Comparison of ENCODE assay signal across 12 cellular contexts in the genomic region with DNA sequence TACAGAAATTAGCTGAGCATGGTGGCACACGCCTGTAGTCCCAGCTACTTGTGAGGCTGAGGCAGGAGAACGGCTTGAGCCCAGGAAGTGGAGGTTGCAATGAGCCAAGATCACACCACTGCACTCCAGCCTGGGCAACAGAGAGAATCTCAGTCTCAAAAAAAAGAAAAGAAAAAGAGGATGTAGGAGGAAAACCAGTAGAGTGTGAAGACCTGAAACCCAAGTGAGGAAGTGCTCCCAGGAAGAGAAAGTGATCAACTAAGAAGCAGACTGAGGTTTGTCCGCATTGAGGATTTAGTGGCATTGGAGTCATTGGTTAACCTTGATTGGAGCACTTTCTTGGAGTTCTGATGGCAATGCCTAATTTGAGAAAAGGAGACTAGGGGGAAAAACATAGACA. TPM values are rescaled to one million over a fixed set of nuclear protein-coding genes. Genes with fewer than 3 reads are reported as not detected.
A peak's percentile ranks its signal among the peaks of the same experiment; 100 is the strongest.
DNase-seq lines count a peak whose midpoint lies in the region; ATAC-seq and TF ChIP-seq lines count a peak whose summit lies in the region.
"Had no signal": no experiment of that assay in that cellular context is flagged by ENCODE, and none has a peak within 500 bp of the region (broad histone marks: within the 10 kb centered on the region; RNA-seq: fewer than 3 reads in every experiment).

No MANE protein-coding gene starts in this region.

- no peaks in the 10 kb centered on the region for H3K27me3 ChIP-seq in GM06990 (replicated peaks; ENCODE audit: control insufficient read depth, insufficient read depth, low read length)

- no peak overlapping the region for H3K4me3 ChIP-seq in GM06990 (replicated peaks; ENCODE audit: low read depth, low read length)
- H3K4me3 ChIP-seq: coronary artery had no signal

- ATAC-seq in GM19438 (IDR thresholded peaks at IDR 0.05; ENCODE audit: low read depth, unreplicated experiment): peak; percentile 98
- peak; percentile 93 for ATAC-seq in HG02884 (IDR thresholded peaks at IDR 0.05; ENCODE audit: unreplicated experiment)

- H3K4me1 Mint-ChIP-seq in IgD-negative memory B cell: peaks cover 10 to 17% (median 13%) of the 10 kb centered on the region in 3 donors
- H3K4me1 Mint-ChIP-seq in activated naive CD4-positive, alpha-beta T cell treated with anti-CD3 and anti-CD28 coated beads, Interleukin-2, amount 10 ng/mL, durations not matched to agents 7 days and 5 days: no peaks in the 10 kb centered on the region

- peak overlapping the region in 1 of 4 donors; percentile 15 for H3K4me3 Mint-ChIP-seq in IgD-negative memory B cell
- H3K4me3 Mint-ChIP-seq in activated naive CD4-positive, alpha-beta T cell treated with anti-CD3 and anti-CD28 coated beads, Interleukin-2, amount 10 ng/mL, durations not matched to agents 7 days and 5 days: no peak overlapping the region

- DNase-seq in GM06990 (ENCODE audit: extremely low read depth, insufficient read length): peak; percentile 57
- DNase-seq in activated naive CD4-positive, alpha-beta T cell treated with anti-CD3 and anti-CD28 coated beads, Interleukin-2, amount 10 ng/mL, durations not matched to agents 7 days and 5 days: no peak
- no peak for DNase-seq in NCI-H345 (lab: John Stamatoyannopoulos, UW)
- DNase-seq in NCI-H2196 (lab: John Stamatoyannopoulos, UW; ENCODE audit: unreplicated experiment): no peak
- no peak for DNase-seq in NCI-H1048 (lab: John Stamatoyannopoulos, UW)
- DNase-seq: activated effector memory CD4-positive, alpha-beta T cell treated with Interleukin-2 at 50 U/mL for 16 hours; mesenchymal stem cell; NCI-H82 had no signal

- no peak for TF ChIP-seq CTCF in GM06990 (IDR thresholded peaks at IDR 0.05; ENCODE audit: insufficient read depth, low read length, poor library complexity, severe bottlenecking)

- CTCF ChIA-PET in activated naive CD4-positive, alpha-beta T cell treated with anti-CD3 and anti-CD28 coated beads, Interleukin-2, amount 10 ng/mL, durations not matched to agents 7 days and 5 days (lab: Charles Lee): no interaction called here

- no peaks in the 10 kb centered on the region for H3K9me3 Mint-ChIP-seq in IgD-negative memory B cell
- H3K9me3 Mint-ChIP-seq in activated naive CD4-positive, alpha-beta T cell treated with anti-CD3 and anti-CD28 coated beads, Interleukin-2, amount 10 ng/mL, durations not matched to agents 7 days and 5 days: no peaks in the 10 kb centered on the region

- no peaks in the 10 kb centered on the region for H3K27me3 Mint-ChIP-seq in IgD-negative memory B cell
- H3K27me3 Mint-ChIP-seq in activated naive CD4-positive, alpha-beta T cell treated with anti-CD3 and anti-CD28 coated beads, Interleukin-2, amount 10 ng/mL, durations not matched to agents 7 days and 5 days: peaks cover 3% of the 10 kb centered on the region

- H3K27ac Mint-ChIP-seq in IgD-negative memory B cell: peak overlapping the region in 2 of 3 donors; percentile 2 to 77
- no peak overlapping the region for H3K27ac Mint-ChIP-seq in activated naive CD4-positive, alpha-beta T cell treated with anti-CD3 and anti-CD28 coated beads, Interleukin-2, amount 10 ng/mL, durations not matched to agents 7 days and 5 days

- H3K36me3 ChIP-seq in GM06990 (ENCODE audit: control insufficient read depth, insufficient read depth, low read length): no peaks in the 10 kb centered on the region

- H3K36me3 Mint-ChIP-seq in IgD-negative memory B cell: peaks cover 2% of the 10 kb centered on the region
- no peaks in the 10 kb centered on the region for H3K36me3 Mint-ChIP-seq in activated naive CD4-positive, alpha-beta T cell treated with anti-CD3 and anti-CD28 coated beads, Interleukin-2, amount 10 ng/mL, durations not matched to agents 7 days and 5 days

RNA-seq across cellular contexts. Expression of a gene that starts 20.6 kb away (rescaled TPM):
- 11.4 TPM for polyA plus RNA-seq in IgD-negative memory B cell
